Comparison of ENCODE assay signal across 12 cellular contexts in the genomic region with DNA sequence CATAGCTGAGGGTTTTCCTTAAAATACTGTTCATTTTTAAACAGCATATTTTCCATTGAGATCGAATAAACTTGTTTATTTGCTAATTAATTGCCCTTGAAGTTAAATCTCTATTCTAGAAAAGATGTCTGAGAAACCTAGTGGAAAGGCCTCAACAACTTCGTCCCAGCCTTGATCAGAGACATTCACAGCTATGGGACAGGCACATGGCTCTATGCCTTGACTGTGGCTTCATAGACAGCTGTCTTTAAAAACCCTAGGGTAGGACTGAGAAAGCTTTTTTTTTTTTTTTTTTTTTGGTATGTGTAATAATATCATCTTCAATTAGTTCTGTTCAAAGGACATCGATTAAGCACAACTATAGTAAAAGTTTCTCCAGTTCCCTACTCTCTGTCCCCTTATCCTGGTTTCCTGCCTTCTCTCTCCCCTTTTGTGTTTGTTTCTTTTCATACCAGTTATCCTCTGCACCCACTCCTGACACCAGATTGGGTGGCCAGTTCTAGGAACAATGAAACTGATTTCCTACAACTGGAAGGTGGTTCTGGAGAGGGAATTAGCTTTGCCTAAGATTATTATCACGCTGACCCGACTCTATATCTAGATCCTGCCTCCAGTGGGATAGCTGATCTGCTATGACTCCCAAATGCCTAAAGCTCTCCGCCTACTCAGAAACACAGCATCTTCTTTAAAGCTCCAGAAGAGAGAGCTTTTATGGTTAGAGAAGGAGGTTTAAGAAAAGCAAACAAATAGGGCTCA. TPM values are rescaled to one million over a fixed set of nuclear protein-coding genes. Genes with fewer than 3 reads are reported as not detected.
A peak's percentile ranks its signal among the peaks of the same experiment; 100 is the strongest.
DNase-seq lines count a peak whose midpoint lies in the region; ATAC-seq lines count a peak whose summit lies in the region.
"Had no signal": no experiment of that assay in that cellular context is flagged by ENCODE, and none has a peak within 500 bp of the region (broad histone marks: within the 10 kb centered on the region; RNA-seq: fewer than 3 reads in every experiment).

No MANE protein-coding gene starts in this region.

- no peak for DNase-seq in left ventricle myocardium superior
- no peak for DNase-seq in Right ventricle myocardium inferior (ENCODE audit: missing footprints)
- DNase-seq in NCI-H1092 treated with DMSO at 0.1 percent for 48 hours (lab: John Stamatoyannopoulos, UW), result no peak
- no peak for DNase-seq in amniotic stem cell (lab: John Stamatoyannopoulos, UW)
- DNase-seq in substantia nigra (lab: John Stamatoyannopoulos, UW), result no peak
- DNase-seq: activated T-cell treated with anti-CD3 and anti-CD28 coated beads, Interleukin-2, amount 50 U/mL, for 1 hour; MV-4-11; WERI-Rb-1 had no signal

- H3K4me1 ChIP-seq in muscle layer of duodenum (ENCODE audit: control insufficient read depth in 1 of 2, insufficient read depth in 2 of 2, low read length in 2 of 2), result peaks cover 6 to 9% of the 10 kb centered on the region in 2 donors
- no peaks in the 10 kb centered on the region for H3K4me1 ChIP-seq in urinary bladder (ENCODE audit: insufficient read depth)

- H3K36me3 ChIP-seq in muscle layer of duodenum (ENCODE audit: control insufficient read depth in 1 of 2, insufficient read depth in 2 of 2, low read length in 2 of 2) (no peaks in the 10 kb centered on the region), urinary bladder (ENCODE audit: insufficient read depth) (no peaks in the 10 kb centered on the region)
- H3K36me3 ChIP-seq: WERI-Rb-1 had no signal

- peak; percentile 26 for ATAC-seq in left ventricle myocardium superior
- no peak for ATAC-seq in Right ventricle myocardium inferior

- H3K9me3 ChIP-seq in muscle layer of duodenum (ENCODE audit: control insufficient read depth in 1 of 2, low read length in 2 of 2), result no peaks in the 10 kb centered on the region

- H3K27me3 ChIP-seq in muscle layer of duodenum (ENCODE audit: low read depth, low read length), result no peaks in the 10 kb centered on the region

- H3K4me3 ChIP-seq in muscle layer of duodenum (ENCODE audit: low read depth in 1 of 2, low read length in 2 of 2) (peak overlapping the region in 1 of 2 donors; percentile 69), urinary bladder (ENCODE audit: low read depth, low read length) (no peak overlapping the region)
- H3K4me3 ChIP-seq: SK-N-MC had no signal

- H3K27ac ChIP-seq in adipose tissue (ENCODE audit: low read depth, low read length), result peak overlapping the region; percentile 38
- peak overlapping the region; percentile 75 for H3K27ac ChIP-seq in muscle layer of duodenum (ENCODE audit: low read length)
- peak overlapping the region; percentile 62 for H3K27ac ChIP-seq in urinary bladder (ENCODE audit: low read depth)
- H3K27ac ChIP-seq in substantia nigra (ENCODE audit: low read depth, low read length, poor library complexity, severe bottlenecking), result no peak overlapping the region
- H3K27ac ChIP-seq: SK-N-MC, WERI-Rb-1 had no signal

- 58 to 81% (median 63%) methylated on average over 6 of the region's 6 CpGs for WGBS in adipose tissue, 3 donors
- 75% methylated on average over 6 of the region's 6 CpGs for WGBS in urinary bladder

- intact Hi-C loops in left ventricle myocardium superior (cut with micrococcal nuclease), result loop anchor here (5.0 kb wide), 2 partner anchors 84 to 149 kb away; a partner anchor contains a TSS
- intact Hi-C loops in Right ventricle myocardium inferior (cut with DNase I), result loop anchor here (5.0 kb wide), 2 partner anchors 84 to 149 kb away; a partner anchor contains a TSS

RNA-seq across cellular contexts. Expression of a gene that starts 20.3 kb away (rescaled TPM):
- total RNA-seq in left ventricle myocardium superior (9.0 TPM), Right ventricle myocardium inferior (7.2 TPM), urinary bladder (57.7 TPM)
- polyA plus RNA-seq in adipose tissue (10 to 100 TPM in 2 of 3 donors, 1 to 10 TPM in 1; 6.8 to 48.3 (median 47.7) TPM), urinary bladder (67.9 TPM)
